ENCODE assay signal across 14 cellular contexts in genomic region chr14:68386446-68386845, GRCh38.
DNase-seq lines count a peak whose midpoint lies in the region; ATAC-seq and TF ChIP-seq lines count a peak whose summit lies in the region.
"Had no signal": no experiment of that assay in that cellular context is flagged by ENCODE, and none has a peak within 500 bp of the region (broad histone marks: within the 10 kb centered on the region; RNA-seq: fewer than 3 reads in every experiment).

No MANE protein-coding gene starts in this region.

- H3K4me2 ChIP-seq in mesendoderm (ENCODE audit: low read length) = no peak overlapping the region

- H3K9me3 ChIP-seq in HEK293 (ENCODE audit: control insufficient read depth, insufficient read depth, low read depth, low read length) (no peaks in the 10 kb centered on the region), skeletal muscle tissue (ENCODE audit: control insufficient read depth in 3 of 3, low read length in 3 of 3) (no peaks in the 10 kb centered on the region)
- H3K9me3 ChIP-seq: Peyer's patch had no signal

- H4K8ac ChIP-seq in mesendoderm (ENCODE audit: low read depth, low read length) = no peak overlapping the region

- no peaks in the 10 kb centered on the region for H3K79me2 ChIP-seq in mesendoderm (ENCODE audit: control insufficient read depth, insufficient read depth, low read length)

- no peak overlapping the region for H3K4me3 ChIP-seq in HEK293 (ENCODE audit: low read depth, low read length)
- H3K4me3 ChIP-seq in mesendoderm (ENCODE audit: low read length) = no peak overlapping the region
- no peak overlapping the region for H3K4me3 ChIP-seq in skeletal muscle tissue (ENCODE audit: low read length in 3 of 3)
- H3K4me3 ChIP-seq in foreskin fibroblast (ENCODE audit: low read depth in 1 of 2, low read length in 2 of 2) = no peak overlapping the region
- H3K4me3 ChIP-seq: Peyer's patch had no signal

- no peak overlapping the region for H3K27ac ChIP-seq in HEK293 (ENCODE audit: extremely low read depth, low read depth, low read length)
- H3K27ac ChIP-seq in caudate nucleus (ENCODE audit: low read depth, low read length) = peak overlapping the region; percentile 48
- H3K27ac ChIP-seq in mesendoderm (ENCODE audit: low read depth, low read length) = no peak overlapping the region
- peak overlapping the region; percentile 47 for H3K27ac ChIP-seq in skeletal muscle tissue (ENCODE audit: low read depth, low read length)

- H4K5ac ChIP-seq in mesendoderm (ENCODE audit: low read length) = no peak overlapping the region

- H3K79me1 ChIP-seq in mesendoderm (ENCODE audit: low read length) = no peaks in the 10 kb centered on the region

- no peak overlapping the region for H2BK15ac ChIP-seq in mesendoderm (replicated peaks; ENCODE audit: low read depth)

- POLR2A ChIA-PET in HEK293 (lab: Yijun Ruan, JAX) = no interaction called here

- no peak overlapping the region for H2AK5ac ChIP-seq in mesendoderm (ENCODE audit: low read length)

- H3K27me3 ChIP-seq in mesendoderm (ENCODE audit: insufficient read depth, low read length, poor library complexity) (no peaks in the 10 kb centered on the region), skeletal muscle tissue (ENCODE audit: control insufficient read depth in 3 of 3, insufficient read depth in 3 of 3, low read length in 3 of 3) (no peaks in the 10 kb centered on the region)
- H3K27me3 ChIP-seq: Peyer's patch had no signal

- H3K18ac ChIP-seq in mesendoderm (ENCODE audit: low read length) = no peak overlapping the region

- H2BK5ac ChIP-seq in mesendoderm (ENCODE audit: low read length) = no peak overlapping the region

- TF ChIP-seq CTCF in HEK293 (tag by site-specific recombination; IDR thresholded peaks at IDR 0.05) (no peak), foreskin fibroblast (IDR thresholded peaks at IDR 0.05; ENCODE audit: low read depth, low read length) (no peak)

- CTCF ChIA-PET in HEK293 (lab: Yijun Ruan, JAX) = interaction anchor here (0.7 kb wide), 1 partner anchor 453 kb away, joined by 3 read pairs; no protein-coding TSS in a partner anchor

- H3K9ac ChIP-seq in mesendoderm (ENCODE audit: low read length) (no peak overlapping the region), skeletal muscle tissue (ENCODE audit: low read depth in 1 of 3, low read length in 3 of 3) (no peak overlapping the region)

- no peak overlapping the region for H3K23ac ChIP-seq in mesendoderm (ENCODE audit: low read length)

- no peak for ATAC-seq in GM21381 (IDR thresholded peaks at IDR 0.05; ENCODE audit: unreplicated experiment)
- ATAC-seq in GM21825 (IDR thresholded peaks at IDR 0.05; ENCODE audit: unreplicated experiment) = no peak

- no peaks in the 10 kb centered on the region for H3K36me3 ChIP-seq in HEK293 (ENCODE audit: control insufficient read depth in 2 of 2, insufficient read depth in 1 of 2, low read length in 2 of 2)
- H3K36me3 ChIP-seq in mesendoderm (ENCODE audit: control insufficient read depth, insufficient read depth, low read length) = no peaks in the 10 kb centered on the region
- H3K36me3 ChIP-seq in skeletal muscle tissue (ENCODE audit: control insufficient read depth in 3 of 3, insufficient read depth in 3 of 3, low read length in 3 of 3) = no peaks in the 10 kb centered on the region
- H3K36me3 ChIP-seq: Peyer's patch had no signal

- no peak overlapping the region for H3K56ac ChIP-seq in mesendoderm (ENCODE audit: low read length)

- no CpG with 5 or more reads among the region's 1 CpG for WGBS in mesendoderm (ENCODE audit: extremely low coverage, insufficient coverage, low lambda C conversion rate)

- DNase-seq in caudate nucleus (lab: John Stamatoyannopoulos, UW) (no peak), mesendoderm (peak; percentile 70), D341Med (ENCODE audit: low spot score) (no peak), foreskin fibroblast (no peak)
- DNase-seq: CD4-positive, alpha-beta memory T cell; Kasumi-1; NCI-H1417 treated with DMSO at 0.1 percent for 48 hours; NCI-H2029 treated with DMSO at 0.1 percent for 48 hours; Peyer's patch; Right ventricle myocardium superior had no signal

- no peak overlapping the region for H2BK120ac ChIP-seq in mesendoderm (ENCODE audit: low read depth, low read length)

- H3K4me1 ChIP-seq in HEK293 (ENCODE audit: control insufficient read depth, insufficient read depth, low read length) (no peaks in the 10 kb centered on the region), mesendoderm (ENCODE audit: control insufficient read depth, low read depth, low read length) (peaks cover 3% of the 10 kb centered on the region), skeletal muscle tissue (ENCODE audit: control insufficient read depth in 3 of 3, insufficient read depth in 3 of 3, low read length in 3 of 3) (peaks cover 13 to 22% (median 18%) of the 10 kb centered on the region in 3 donors)
- H3K4me1 ChIP-seq: Peyer's patch had no signal

- H3K4ac ChIP-seq in mesendoderm (ENCODE audit: low read depth, low read length) = no peak overlapping the region

TF ChIP-seq in HEK293, 187 proteins besides CTCF, POLR2A, EP300 and RAD21:
- no peak for TF ChIP-seq WT1 (tag by site-specific recombination; IDR thresholded peaks at IDR 0.05)
- peak; percentile 28; the same call in 1 of the 2 replicates for TF ChIP-seq PRDM10 (tag by site-specific recombination; IDR thresholded peaks at IDR 0.05)
- no peak for TF ChIP-seq ZNF585B (tag by site-specific recombination; IDR thresholded peaks at IDR 0.05)

Comparison
In these comparisons a context has a peak if more than half of its experiments do, and no peak if none do; other contexts are left out.
1. H3K27ac ChIP-seq: peak in caudate nucleus (single experiment) and skeletal muscle tissue (single experiment); none in HEK293 (single experiment) and mesendoderm (single experiment).